ENCODE assay signal across 8 cellular contexts in the genomic region with DNA sequence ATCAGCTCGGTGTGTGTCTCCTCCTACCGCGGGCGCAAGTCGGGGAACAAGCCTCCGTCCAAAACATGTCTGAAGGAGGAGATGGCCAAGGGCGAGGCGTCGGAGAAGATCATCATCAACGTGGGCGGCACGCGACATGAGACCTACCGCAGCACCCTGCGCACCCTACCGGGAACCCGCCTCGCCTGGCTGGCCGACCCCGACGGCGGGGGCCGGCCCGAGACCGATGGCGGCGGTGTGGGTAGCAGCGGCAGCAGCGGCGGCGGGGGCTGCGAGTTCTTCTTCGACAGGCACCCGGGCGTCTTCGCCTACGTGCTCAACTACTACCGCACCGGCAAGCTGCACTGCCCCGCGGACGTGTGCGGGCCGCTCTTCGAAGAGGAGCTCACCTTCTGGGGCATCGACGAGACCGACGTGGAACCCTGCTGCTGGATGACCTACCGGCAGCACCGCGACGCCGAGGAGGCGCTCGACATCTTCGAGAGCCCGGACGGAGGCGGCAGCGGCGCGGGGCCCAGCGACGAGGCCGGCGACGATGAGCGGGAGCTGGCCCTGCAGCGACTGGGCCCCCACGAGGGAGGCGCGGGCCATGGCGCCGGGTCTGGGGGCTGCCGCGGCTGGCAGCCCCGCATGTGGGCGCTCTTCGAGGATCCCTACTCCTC. TPM values are rescaled to one million over a fixed set of nuclear protein-coding genes. Genes with fewer than 3 reads are reported as not detected.
DNase-seq lines count a peak whose midpoint lies in the region; ATAC-seq, FAIRE-seq and TF ChIP-seq lines count a peak whose summit lies in the region.

No MANE protein-coding gene starts in this region.

- FAIRE-seq in K562 (lab: Jason Lieb, UNC): no peak

- H3K9ac ChIP-seq in K562 (ENCODE audit: insufficient read depth in 1 of 2, low read depth in 2 of 2, low read length in 2 of 2): no peak overlapping the region

- TF ChIP-seq POLR2A in K562 (conservative IDR thresholded peaks at IDR 0.05): no peak
- no peak for TF ChIP-seq POLR2A in upper lobe of left lung (IDR thresholded peaks at IDR 0.05)

- CTCF ChIA-PET in K562 (lab: Yijun Ruan, JAX; ENCODE audit: low intra/inter-chr PET ratio): no interaction called here

- peaks cover 13 to 64% of the 10 kb centered on the region in 2 experiments for H3K27me3 ChIP-seq in K562 (ENCODE audit: control insufficient read depth in 2 of 2, insufficient read depth in 2 of 2, low read length in 2 of 2)
- H3K27me3 ChIP-seq in mononuclear cell (ENCODE audit: insufficient read depth, low read length): peaks cover 13% of the 10 kb centered on the region
- H3K27me3 ChIP-seq in upper lobe of left lung: peaks cover 0 to 10% (median 3%) of the 10 kb centered on the region in 4 donors

- peak overlapping the region; percentile 64 for H3K4me3 ChIP-seq in Jurkat, Clone E6-1 (ENCODE audit: low read length)
- H3K4me3 ChIP-seq in K562 (peak overlapping the region; percentile 60; the same call in 1 of the 2 replicates), mononuclear cell (ENCODE audit: low read length) (peak overlapping the region; percentile 56), upper lobe of left lung (peak overlapping the region; percentile 87 to 94 (median 90))

- WGBS in K562 (ENCODE audit: insufficient coverage, low coverage, missing lambda C conversion rate): 58% methylated on average over 29 of the region's 80 CpGs
- WGBS in upper lobe of left lung, 2 donors: 12% methylated on average over 31 of the region's 80 CpGs; no CpG with 5 or more reads in 1 of the 2 donors

- peak overlapping the region; percentile 79; the same call in 1 of the 2 replicates for H3K4me2 ChIP-seq in K562 (ENCODE audit: insufficient read depth, low read length)

- H3K36me3 ChIP-seq in K562 (ENCODE audit: control insufficient read depth, insufficient read depth, low read length): no peaks in the 10 kb centered on the region
- no peaks in the 10 kb centered on the region for H3K36me3 ChIP-seq in upper lobe of left lung

- H3K79me2 ChIP-seq in K562 (ENCODE audit: control insufficient read depth, insufficient read depth, low read length): no peaks in the 10 kb centered on the region

- no peaks in the 10 kb centered on the region for H3K9me1 ChIP-seq in K562 (ENCODE audit: control insufficient read depth, insufficient read depth, low read length)

- peak overlapping the region; percentile 71 for H2AFZ ChIP-seq in K562 (ENCODE audit: low read depth, low read length)

- peak; percentile 10 for DNase-seq in AG08395 (ENCODE audit: low spot score)
- no peak for DNase-seq in Jurkat, Clone E6-1 (ENCODE audit: low read depth, low spot score)
- no peak for DNase-seq in K562 (ENCODE audit: extremely low read depth in 1 of 4, low spot score in 3 of 4)
- peak in 1 of 2 donors; percentile 89 for DNase-seq in upper lobe of left lung
- DNase-seq in occipital lobe (lab: John Stamatoyannopoulos, UW): no peak
- no peak for DNase-seq in anterior cingulate cortex (lab: John Stamatoyannopoulos, UW)

- no TSS peak for BruUV-seq in K562 (replicated peaks; lab: Mats Ljungman, UMichigan)

- ATAC-seq in K562: no peak
- no peak for ATAC-seq in upper lobe of left lung (ENCODE audit: low FRiP score in 2 of 2)
- no peak for ATAC-seq in GM21367 (IDR thresholded peaks at IDR 0.05; ENCODE audit: unreplicated experiment)

- TF ChIP-seq EP300 in K562 (IDR thresholded peaks at IDR 0.05; ENCODE audit: low read length) (no peak), upper lobe of left lung (IDR thresholded peaks at IDR 0.05) (no peak)

- H3K9me3 ChIP-seq in K562 (replicated peaks; ENCODE audit: control insufficient read depth, insufficient read depth, low read depth, low read length) (no peaks in the 10 kb centered on the region), mononuclear cell (ENCODE audit: low read depth, low read length) (no peaks in the 10 kb centered on the region), upper lobe of left lung (no peaks in the 10 kb centered on the region)

- intact Hi-C loops in K562 (cut with micrococcal nuclease): no loop called here

- POLR2A ChIA-PET in K562 (lab: Yijun Ruan, JAX): interaction anchor here (0.7 to 1.5 kb wide), 3 partner anchors 13 to 127 kb away, joined by 3 to 8 read pairs (median 5); a partner anchor contains a TSS

- peaks cover 25% of the 10 kb centered on the region for H4K20me1 ChIP-seq in K562 (replicated peaks; ENCODE audit: control insufficient read depth, insufficient read depth, low read length)

- TF ChIP-seq CTCF in K562 (IDR thresholded peaks at IDR 0.05 in 2 of 3, conservative IDR thresholded peaks at IDR 0.05 in 1 of 3; ENCODE audit: insufficient read depth in 2 of 3, low read depth in 1 of 3, low read length in 3 of 3): no peak
- TF ChIP-seq CTCF in upper lobe of left lung (IDR thresholded peaks at IDR 0.05): peak in 2 of 6 experiments; percentile 8 to 9

- H3K4me1 ChIP-seq in K562 (replicated peaks in 1 of 2; ENCODE audit: control insufficient read depth in 2 of 2, insufficient read depth in 2 of 2, low read length in 2 of 2): peaks cover 0 to 31% of the 10 kb centered on the region in 2 experiments; a peak in 3 of 5 replicates
- H3K4me1 ChIP-seq in mononuclear cell (ENCODE audit: insufficient read depth, low read length): peaks cover 38% of the 10 kb centered on the region
- H3K4me1 ChIP-seq in upper lobe of left lung: peaks cover 30 to 54% (median 41%) of the 10 kb centered on the region in 4 donors

- in situ Hi-C loops in K562 (cut with MboI): no loop called here

- H3K27ac ChIP-seq in K562 (ENCODE audit: extremely low read depth, low read depth, low read length) (no peak overlapping the region), upper lobe of left lung (peak overlapping the region in 3 of 4 donors; percentile 42 to 91 (median 88))

- no peak for TF ChIP-seq RAD21 in K562 (CRISPR knock-in tag; conservative IDR thresholded peaks at IDR 0.05 in 1 of 2, IDR thresholded peaks at IDR 0.05 in 1 of 2)

TF ChIP-seq in K562, 482 proteins besides CTCF, POLR2A, EP300 and RAD21:
- no peak for TF ChIP-seq U2AF2 (optimal IDR thresholded peaks at IDR 0.05; ENCODE audit: low read depth, low read length)
- no peak for TF ChIP-seq SMARCE1 (IDR thresholded peaks at IDR 0.05)
- no peak for TF ChIP-seq ATF1 (CRISPR knock-in tag; IDR thresholded peaks at IDR 0.05)
- TF ChIP-seq ATF1 (tag; IDR thresholded peaks at IDR 0.05): no peak
- no peak for TF ChIP-seq SNIP1 (IDR thresholded peaks at IDR 0.05; ENCODE audit: low read depth)
- TF ChIP-seq KAT2B (IDR thresholded peaks at IDR 0.05; ENCODE audit: low read depth, low read length): no peak
- TF ChIP-seq SIN3A (IDR thresholded peaks at IDR 0.05; ENCODE audit: borderline replicate concordance in 2 of 2, control insufficient read depth in 1 of 2, low read depth in 2 of 2, low read length in 2 of 2): no peak
- no peak for TF ChIP-seq SIN3B (IDR thresholded peaks at IDR 0.05; ENCODE audit: low read depth)
- no peak for TF ChIP-seq OTX1 (CRISPR knock-in tag; IDR thresholded peaks at IDR 0.05)
- TF ChIP-seq, protein P1, sequence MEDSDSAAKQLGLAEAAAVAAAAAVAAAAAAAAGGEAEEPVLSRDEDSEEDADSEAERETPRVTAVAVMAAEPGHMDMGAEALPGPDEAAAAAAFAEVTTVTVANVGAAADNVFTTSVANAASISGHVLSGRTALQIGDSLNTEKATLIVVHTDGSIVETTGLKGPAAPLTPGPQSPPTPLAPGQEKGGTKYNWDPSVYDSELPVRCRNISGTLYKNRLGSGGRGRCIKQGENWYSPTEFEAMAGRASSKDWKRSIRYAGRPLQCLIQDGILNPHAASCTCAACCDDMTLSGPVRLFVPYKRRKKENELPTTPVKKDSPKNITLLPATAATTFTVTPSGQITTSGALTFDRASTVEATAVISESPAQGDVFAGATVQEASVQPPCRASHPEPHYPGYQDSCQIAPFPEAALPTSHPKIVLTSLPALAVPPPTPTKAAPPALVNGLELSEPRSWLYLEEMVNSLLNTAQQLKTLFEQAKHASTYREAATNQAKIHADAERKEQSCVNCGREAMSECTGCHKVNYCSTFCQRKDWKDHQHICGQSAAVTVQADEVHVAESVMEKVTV (CRISPR knock-in tag; IDR thresholded peaks at IDR 0.05): no peak

RNA-seq across cellular contexts. Expression of a gene that starts 1.5 kb away (rescaled TPM):
- polyA plus RNA-seq in Jurkat, Clone E6-1 (2012; ENCODE audit: insufficient read depth, insufficient read length): 8.2 TPM
- 3.3 and 7.6 TPM in 2 replicates for total RNA-seq in K562 (2011; cell fraction: chromatin; rRNA removed; ENCODE audit: low replicate concordance)
- 3.0 and 4.3 TPM in 2 replicates for total RNA-seq in K562 (2011; cell fraction: nucleolus; rRNA removed)
- total RNA-seq in K562 (2011; cell fraction: nucleoplasm; rRNA removed): 3.4 and 4.9 TPM in 2 replicates
- 0.73 and 2.3 TPM in 2 replicates for total RNA-seq in K562 (2014; rRNA removed)
- 0.13 and 0.33 TPM in 2 replicates for total RNA-seq in K562 (2014; rRNA removed; fragmentation: Illumina TruSeq; extraction: Trizol)
- total RNA-seq in K562 (2015; rRNA removed; fragmentation: Illumina TruSeq; extraction: Trizol): 0.53 and 0.62 TPM in 2 replicates
- total RNA-seq in K562 (2021): 1.8 and 2.0 TPM in 2 replicates
- polyA plus RNA-seq in K562 (2011; rRNA removed): 0.81 and 1.2 TPM in 2 replicates
- 1.1 and 1.6 TPM in 2 replicates for polyA plus RNA-seq in K562 (2011; cell fraction: cytosol; rRNA removed)
- 3.5 and 6.6 TPM in 2 replicates for polyA plus RNA-seq in K562 (2011; cell fraction: nucleus; rRNA removed)
- polyA plus RNA-seq in K562 (2012): 1.5 and 1.7 TPM in 2 replicates
- polyA plus RNA-seq in K562 (2014; fragmentation: Illumina TruSeq; extraction: Trizol): 0.64 and 0.79 TPM in 2 replicates
- polyA plus RNA-seq in K562 (2014; fragmentation: Nextera tagmentation; extraction: Ambion mirVana): under 1 TPM; 0.07 to 0.13 TPM
- 0.90 and 1.2 TPM in 2 replicates for polyA plus RNA-seq in K562 (2014; rRNA removed)
- polyA minus RNA-seq in K562 (2011; rRNA and poly(A)+ RNA removed): 0.81 and 1.1 TPM in 2 replicates
- 0.95 and 1.6 TPM in 2 replicates for polyA minus RNA-seq in K562 (2011; cell fraction: cytosol; rRNA and poly(A)+ RNA removed)
- 2.4 and 2.6 TPM in 2 replicates for polyA minus RNA-seq in K562 (2011; cell fraction: nucleus; rRNA and poly(A)+ RNA removed)
- total RNA-seq in mononuclear cell: 2.8 TPM
- total RNA-seq in upper lobe of left lung: 10 to 100 TPM in 1 of 6 donors, 1 to 10 TPM in 5; 2.5 to 11.9 (median 4.4) TPM
- total RNA-seq in occipital lobe: 4.8 TPM
